ENCODE assay signal across 23 cellular contexts in genomic region chr2:218014706-218015685, GRCh38. TPM values are rescaled to one million over a fixed set of nuclear protein-coding genes. Genes with fewer than 3 reads are reported as not detected.
"Had no signal": no experiment of that assay in that cellular context is flagged by ENCODE, and none has a peak within 500 bp of the region (broad histone marks: within the 10 kb centered on the region; RNA-seq: fewer than 3 reads in every experiment).

No MANE protein-coding gene starts in this region.

- H3K4me3 ChIP-seq: coronary artery, esophagus muscularis mucosa, heart right ventricle, suprapubic skin had no signal

- H3K9me3 Mint-ChIP-seq: activated CD4-positive, alpha-beta memory T cell treated with anti-CD3 and anti-CD28 coated beads, Interleukin-2, amount 10 ng/mL, durations not matched to agents 7 days and 5 days; activated naive CD8-positive, alpha-beta T cell treated with anti-CD3 and anti-CD28 coated beads, Interleukin-2, amount 10 ng/mL, durations not matched to agents 7 days and 5 days; activated T-helper 17 cell treated with anti-CD3 and anti-CD28 coated beads, Interleukin-2, amount 50 U/mL, for 72 hours; naive thymus-derived CD8-positive, alpha-beta T cell; stimulated activated naive CD8-positive, alpha-beta T cell treated with anti-CD3 and anti-CD28 coated beads, Interleukin-15, amount 100 ng/mL, for 72 hours; type B pancreatic cell had no signal

- H3K27ac ChIP-seq: brain microvascular endothelial cell, esophagus muscularis mucosa, heart right ventricle, suprapubic skin had no signal

- H3K9me3 ChIP-seq: esophagus muscularis mucosa, heart right ventricle, suprapubic skin had no signal

- H3K4me1 Mint-ChIP-seq: activated T-helper 17 cell treated with anti-CD3 and anti-CD28 coated beads, Interleukin-2, amount 50 U/mL, for 72 hours had no signal

- DNase-seq: activated CD4-positive, alpha-beta memory T cell treated with anti-CD3 and anti-CD28 coated beads, Interleukin-2, amount 10 ng/mL, durations not matched to agents 7 days and 5 days; activated CD4-positive, alpha-beta T cell treated with anti-CD3 and anti-CD28 coated beads for 48 hours; activated CD4-positive, CD25-positive, alpha-beta regulatory T cell; activated CD8-positive, alpha-beta memory T cell treated with anti-CD3 and anti-CD28 coated beads, Interleukin-2, amount 10 ng/mL, durations not matched to agents 7 days and 5 days; activated naive CD4-positive, alpha-beta T cell; activated naive CD8-positive, alpha-beta T cell treated with anti-CD3 and anti-CD28 coated beads, Interleukin-2, amount 10 ng/mL, durations not matched to agents 7 days and 5 days; brain microvascular endothelial cell; central memory CD4-positive, alpha-beta T cell; effector CD4-positive, alpha-beta T cell; heart right ventricle; kidney glomerular epithelial cell; left ventricle myocardium superior; naive thymus-derived CD8-positive, alpha-beta T cell; stimulated activated CD4-positive, alpha-beta T cell treated with anti-CD3 and anti-CD28 coated beads, Interleukin-4, amount 100 ng/mL, for 1 hour; stimulated activated naive CD8-positive, alpha-beta T cell treated with anti-CD3 and anti-CD28 coated beads, Interleukin-15, amount 100 ng/mL, for 72 hours had no signal

- H3K27ac Mint-ChIP-seq: activated CD4-positive, alpha-beta memory T cell treated with anti-CD3 and anti-CD28 coated beads, Interleukin-2, amount 10 ng/mL, durations not matched to agents 7 days and 5 days; activated CD8-positive, alpha-beta memory T cell treated with anti-CD3 and anti-CD28 coated beads, Interleukin-2, amount 10 ng/mL, durations not matched to agents 7 days and 5 days; activated naive CD8-positive, alpha-beta T cell treated with anti-CD3 and anti-CD28 coated beads, Interleukin-2, amount 10 ng/mL, durations not matched to agents 7 days and 5 days; activated T-helper 17 cell treated with anti-CD3 and anti-CD28 coated beads, Interleukin-2, amount 50 U/mL, for 72 hours; naive thymus-derived CD8-positive, alpha-beta T cell; progenitor cell of endocrine pancreas; stimulated activated naive CD8-positive, alpha-beta T cell treated with anti-CD3 and anti-CD28 coated beads, Interleukin-15, amount 100 ng/mL, for 72 hours; type B pancreatic cell had no signal

- H3K36me3 Mint-ChIP-seq: activated CD8-positive, alpha-beta memory T cell treated with anti-CD3 and anti-CD28 coated beads, Interleukin-2, amount 10 ng/mL, durations not matched to agents 7 days and 5 days; activated naive CD8-positive, alpha-beta T cell treated with anti-CD3 and anti-CD28 coated beads, Interleukin-2, amount 10 ng/mL, durations not matched to agents 7 days and 5 days; naive thymus-derived CD8-positive, alpha-beta T cell; type B pancreatic cell had no signal

- H3K4me3 Mint-ChIP-seq: activated CD4-positive, alpha-beta memory T cell treated with anti-CD3 and anti-CD28 coated beads, Interleukin-2, amount 10 ng/mL, durations not matched to agents 7 days and 5 days; activated CD8-positive, alpha-beta memory T cell treated with anti-CD3 and anti-CD28 coated beads, Interleukin-2, amount 10 ng/mL, durations not matched to agents 7 days and 5 days; activated naive CD8-positive, alpha-beta T cell treated with anti-CD3 and anti-CD28 coated beads, Interleukin-2, amount 10 ng/mL, durations not matched to agents 7 days and 5 days; activated T-helper 17 cell treated with anti-CD3 and anti-CD28 coated beads, Interleukin-2, amount 50 U/mL, for 72 hours; naive thymus-derived CD8-positive, alpha-beta T cell; stimulated activated naive CD8-positive, alpha-beta T cell treated with anti-CD3 and anti-CD28 coated beads, Interleukin-15, amount 100 ng/mL, for 72 hours; type B pancreatic cell had no signal

- H3K36me3 ChIP-seq: brain microvascular endothelial cell, esophagus muscularis mucosa, heart right ventricle, suprapubic skin had no signal

RNA-seq across cellular contexts. Expression of gene TNS1, which starts 12.2 kb away (rescaled TPM):
- polyA plus RNA-seq: naive thymus-derived CD8-positive, alpha-beta T cell had no signal

RNA-seq across cellular contexts. Expression of gene RUFY4, which starts 54.1 kb away (rescaled TPM):
- total RNA-seq: endothelial cell of umbilical vein, left ventricle myocardium superior, progenitor cell of endocrine pancreas, skeletal muscle tissue, suprapubic skin had no signal
- polyA plus RNA-seq: endothelial cell of umbilical vein, heart right ventricle had no signal
